ENCODE assay signal across 13 cellular contexts in genomic region chr2:37566517-37566961, GRCh38.
DNase-seq lines count a peak whose midpoint lies in the region; ATAC-seq and TF ChIP-seq lines count a peak whose summit lies in the region.
"Had no signal": no experiment of that assay in that cellular context is flagged by ENCODE, and none has a peak within 500 bp of the region (broad histone marks: within the 10 kb centered on the region; RNA-seq: fewer than 3 reads in every experiment).

No MANE protein-coding gene starts in this region.

- peak; percentile 37 for DNase-seq in Karpas-422
- peak in 1 of 4 donors; percentile 37 for DNase-seq in body of pancreas
- no peak for DNase-seq in left lung
- no peak for DNase-seq in GM10248 (ENCODE audit: extremely low spot score)
- no peak for DNase-seq in pons (ENCODE audit: low spot score)
- DNase-seq in NOMO-1 treated with DMSO at 0.1 percent for 48 hours (lab: John Stamatoyannopoulos, UW; ENCODE audit: unreplicated experiment): no peak
- DNase-seq: activated CD4-positive, alpha-beta T cell treated with anti-CD3 and anti-CD28 coated beads for 36 hours; DND-41; KG1; NCI-H2029 treated with DMSO at 0.1 percent for 48 hours had no signal

- H3K27me3 ChIP-seq in ACC112 (ENCODE audit: insufficient read depth, low read length) (no peaks in the 10 kb centered on the region), Karpas-422 (ENCODE audit: low read length) (no peaks in the 10 kb centered on the region), body of pancreas (no peaks in the 10 kb centered on the region), left lung (no peaks in the 10 kb centered on the region)
- H3K27me3 ChIP-seq: neural progenitor cell had no signal

- H3K9ac ChIP-seq in Karpas-422 (ENCODE audit: low read length): no peak overlapping the region
- H3K9ac ChIP-seq: neural progenitor cell had no signal

- no peaks in the 10 kb centered on the region for H3K9me2 ChIP-seq in Karpas-422 (replicated peaks; ENCODE audit: insufficient read depth, low read length)

- H3K9me3 ChIP-seq in Karpas-422 (ENCODE audit: low read length) (no peaks in the 10 kb centered on the region), body of pancreas (no peaks in the 10 kb centered on the region), left lung (no peaks in the 10 kb centered on the region)

- POLR2A ChIA-PET in GM10248 (lab: Yijun Ruan, JAX): no interaction called here

- no peaks in the 10 kb centered on the region for H3K36me3 ChIP-seq in ACC112 (ENCODE audit: insufficient read depth, low read length)
- H3K36me3 ChIP-seq in Karpas-422 (ENCODE audit: insufficient read depth, low read length): no peaks in the 10 kb centered on the region
- no peaks in the 10 kb centered on the region for H3K36me3 ChIP-seq in body of pancreas (replicated peaks in 1 of 2; ENCODE audit: insufficient read depth in 1 of 2, low read depth in 2 of 2)
- H3K36me3 ChIP-seq in left lung: no peaks in the 10 kb centered on the region
- H3K36me3 ChIP-seq: neural progenitor cell had no signal

- CTCF ChIA-PET in GM10248 (lab: Yijun Ruan, JAX): interaction anchor here (1.4 to 5.7 kb wide), 3 partner anchors 7 to 266 kb away, joined by 3 to 56 read pairs (median 7); no protein-coding TSS in a partner anchor

- H3K79me2 ChIP-seq in ACC112 (ENCODE audit: control insufficient read depth, insufficient read depth, low read length, unreplicated experiment) (no peaks in the 10 kb centered on the region), Karpas-422 (ENCODE audit: low read length) (no peaks in the 10 kb centered on the region)

- H2AFZ ChIP-seq in ACC112 (ENCODE audit: low read length, unreplicated experiment): peak overlapping the region; percentile 81
- no peak overlapping the region for H2AFZ ChIP-seq in Karpas-422 (ENCODE audit: low read length)
- H2AFZ ChIP-seq: neural progenitor cell had no signal

- H3K4me1 ChIP-seq in ACC112 (ENCODE audit: control insufficient read depth, insufficient read depth, low read length, unreplicated experiment) (peaks cover 69% of the 10 kb centered on the region), Karpas-422 (ENCODE audit: low read length) (peaks cover 5% of the 10 kb centered on the region), body of pancreas (no peaks in the 10 kb centered on the region), left lung (peaks cover 0 to 23% of the 10 kb centered on the region in 2 donors)
- H3K4me1 ChIP-seq: neural progenitor cell had no signal

- H3K4me3 ChIP-seq in ACC112 (ENCODE audit: low read depth, low read length): peak overlapping the region; percentile 23; the same call in 1 of the 2 replicates
- H3K4me3 ChIP-seq in Karpas-422 (ENCODE audit: low read length): no peak overlapping the region
- no peak overlapping the region for H3K4me3 ChIP-seq in body of pancreas
- H3K4me3 ChIP-seq in left lung: no peak overlapping the region
- H3K4me3 ChIP-seq: neural progenitor cell had no signal

- intact Hi-C loops in body of pancreas (cut with DNase I) (no loop called here), left lung (cut with DNase I) (no loop called here)

- TF ChIP-seq POLR2A in body of pancreas (IDR thresholded peaks at IDR 0.05): no peak

- WGBS in body of pancreas, 2 donors: 85 to 88% methylated on average over 5 of the region's 5 CpGs

- ATAC-seq in body of pancreas (peak; percentile 27), left lung (peak; percentile 27), GM19467 (IDR thresholded peaks at IDR 0.05; ENCODE audit: unreplicated experiment) (no peak)
- ATAC-seq: activated CD4-positive, alpha-beta T cell treated with anti-CD3 and anti-CD28 coated beads for 36 hours had no signal

- no peak overlapping the region for H3K4me2 ChIP-seq in Karpas-422 (ENCODE audit: low read depth, low read length, poor library complexity, severe bottlenecking)
- H3K4me2 ChIP-seq: neural progenitor cell had no signal

- peak overlapping the region; percentile 87 for H3K27ac ChIP-seq in ACC112 (ENCODE audit: low read depth, low read length)
- H3K27ac ChIP-seq in Karpas-422 (ENCODE audit: low read length): no peak overlapping the region
- no peak overlapping the region for H3K27ac ChIP-seq in body of pancreas
- peak overlapping the region in 1 of 2 donors; percentile 23 for H3K27ac ChIP-seq in left lung
- H3K27ac ChIP-seq: neural progenitor cell had no signal

- no peaks in the 10 kb centered on the region for H4K20me1 ChIP-seq in Karpas-422 (ENCODE audit: insufficient read depth, low read depth, low read length)

- TF ChIP-seq CTCF in body of pancreas (IDR thresholded peaks at IDR 0.05) (no peak), left lung (IDR thresholded peaks at IDR 0.05) (no peak), GM10248 (IDR thresholded peaks at IDR 0.05; ENCODE audit: control extremely low read depth, extremely low read depth, low read depth, missing control alignments) (no peak)
